In the genomic region with DNA sequence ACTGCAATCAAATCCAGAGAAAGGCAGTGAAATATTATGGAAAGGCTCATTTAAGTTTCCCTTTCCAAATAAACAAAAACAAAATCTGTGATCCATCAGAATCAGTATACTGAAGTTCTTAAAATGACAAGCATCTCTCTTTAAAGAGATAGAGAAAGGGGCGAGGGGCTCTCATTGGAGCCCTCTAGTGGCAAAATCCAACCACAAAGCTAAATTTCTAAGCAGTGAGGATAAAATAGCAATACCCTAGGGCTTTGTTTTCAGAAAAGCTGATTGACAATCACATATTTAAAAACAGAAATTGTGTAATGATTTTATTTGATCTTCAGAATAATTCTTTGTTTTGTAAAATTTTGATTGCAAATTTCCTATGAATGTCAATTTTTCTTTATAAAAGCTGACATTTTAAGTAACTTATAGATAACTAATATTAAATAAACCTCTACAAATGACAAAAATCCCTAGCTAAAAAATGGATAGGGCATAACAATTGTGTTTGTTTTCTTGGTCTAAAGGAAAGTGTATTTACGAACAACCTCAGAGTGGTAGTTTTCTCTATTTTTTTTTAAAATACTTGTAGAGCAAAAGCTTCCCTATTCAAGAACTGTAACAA, we compare ENCODE assay signal across 8 cellular contexts.
A peak's percentile ranks its signal among the peaks of the same experiment; 100 is the strongest.
DNase-seq lines count a peak whose midpoint lies in the region; ATAC-seq, FAIRE-seq and TF ChIP-seq lines count a peak whose summit lies in the region.

No MANE protein-coding gene starts in this region.

- H3K36me3 ChIP-seq in OCI-LY3 (replicated peaks; ENCODE audit: low read depth, low read length) = no peaks in the 10 kb centered on the region

- FAIRE-seq in endometrium (lab: Jason Lieb, UNC) = peak; percentile 87

- H3K79me2 ChIP-seq in OCI-LY3 (ENCODE audit: low read length) = no peaks in the 10 kb centered on the region

- H3K36me3 Mint-ChIP-seq in osteocyte (ENCODE audit: unreplicated experiment) = peaks cover 2% of the 10 kb centered on the region

- H3K27me3 Mint-ChIP-seq in osteocyte (ENCODE audit: unreplicated experiment) = peaks cover 6% of the 10 kb centered on the region

- H3K9ac ChIP-seq in OCI-LY3 (ENCODE audit: low read length) = no peak overlapping the region

- DNase-seq in COLO829 (ENCODE audit: low spot score) = peak; percentile 20
- no peak for DNase-seq in osteocyte (ENCODE audit: extremely low spot score, unreplicated experiment)
- no peak for DNase-seq in activated CD8-positive, alpha-beta memory T cell treated with anti-CD3 and anti-CD28 coated beads for 24 hours

- no peaks in the 10 kb centered on the region for H3K4me1 Mint-ChIP-seq in osteocyte (ENCODE audit: unreplicated experiment)

- H3K27ac ChIP-seq in OCI-LY3 (ENCODE audit: low read length) = no peak overlapping the region

- no peaks in the 10 kb centered on the region for H3K27me3 ChIP-seq in OCI-LY3 (ENCODE audit: low read depth, low read length)

- H3K27ac Mint-ChIP-seq in osteocyte (ENCODE audit: unreplicated experiment) = no peak overlapping the region

- H2AFZ ChIP-seq in OCI-LY3 (ENCODE audit: low read depth, low read length) = no peak overlapping the region

- TF ChIP-seq CTCF in OCI-LY3 (IDR thresholded peaks at IDR 0.05; ENCODE audit: low read depth, low read length) (peak; percentile 70), osteocyte (IDR thresholded peaks at IDR 0.05) (peak; percentile 90)

- peaks cover 5% of the 10 kb centered on the region for H3K9me3 Mint-ChIP-seq in osteocyte (ENCODE audit: unreplicated experiment)

- H3K4me1 ChIP-seq in OCI-LY3 (ENCODE audit: low read length) = peaks cover 25% of the 10 kb centered on the region

- H4K20me1 ChIP-seq in OCI-LY3 (ENCODE audit: insufficient read depth, low read length) = no peaks in the 10 kb centered on the region

- H3K4me2 ChIP-seq in OCI-LY3 (ENCODE audit: low read length) = no peak overlapping the region

- ATAC-seq in GM18511 (IDR thresholded peaks at IDR 0.05; ENCODE audit: unreplicated experiment) (peak; percentile 57), HG03159 (IDR thresholded peaks at IDR 0.05; ENCODE audit: unreplicated experiment) (peak; percentile 51), HG02884 (IDR thresholded peaks at IDR 0.05; ENCODE audit: unreplicated experiment) (no peak)

- H3K9me3 ChIP-seq in OCI-LY3 (ENCODE audit: insufficient read depth, low read length) = no peaks in the 10 kb centered on the region

- no peak overlapping the region for H3K4me3 ChIP-seq in OCI-LY3 (ENCODE audit: low read length)

- H3K4me3 Mint-ChIP-seq in osteocyte (ENCODE audit: unreplicated experiment) = no peak overlapping the region
